Comparison of ENCODE assay signal across 11 cellular contexts in the genomic region with DNA sequence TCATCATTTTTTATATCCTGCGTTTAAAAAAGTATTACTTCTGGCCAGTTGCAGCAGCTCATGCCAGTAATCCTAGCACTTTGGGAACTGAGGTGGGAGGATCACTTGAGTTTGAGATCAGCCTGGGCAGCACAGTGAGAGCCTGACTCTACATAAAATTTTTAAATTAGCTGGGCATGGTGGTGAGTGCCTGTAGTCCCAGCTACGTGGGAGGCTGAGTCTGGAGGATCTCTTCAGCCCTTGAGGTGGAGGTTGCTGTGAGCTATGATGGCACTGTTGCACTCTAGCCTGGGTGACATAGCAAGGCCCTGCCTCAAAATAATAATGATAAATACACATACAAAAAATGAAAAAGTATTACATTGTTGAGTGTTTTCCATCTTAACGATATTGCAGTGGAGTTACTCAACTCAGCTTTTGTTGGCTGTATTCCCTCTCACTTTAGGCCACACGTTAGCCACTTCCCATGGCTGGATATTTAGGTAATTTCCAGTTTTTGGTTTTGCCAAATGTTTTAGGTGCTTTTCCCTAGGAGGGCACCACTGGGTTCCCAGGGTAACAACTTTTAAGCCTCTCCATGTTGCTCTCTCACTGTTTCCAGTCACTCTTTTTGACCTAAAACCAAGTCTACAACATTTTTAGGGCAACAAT. TPM values are rescaled to one million over a fixed set of nuclear protein-coding genes. Genes with fewer than 3 reads are reported as not detected.
A peak's percentile ranks its signal among the peaks of the same experiment; 100 is the strongest.
DNase-seq lines count a peak whose midpoint lies in the region; ATAC-seq and TF ChIP-seq lines count a peak whose summit lies in the region.
"Had no signal": no experiment of that assay in that cellular context is flagged by ENCODE, and none has a peak within 500 bp of the region (broad histone marks: within the 10 kb centered on the region; RNA-seq: fewer than 3 reads in every experiment).

No MANE protein-coding gene starts in this region.

- intact Hi-C loops in heart right ventricle (cut with DNase I): no loop called here
- intact Hi-C loops in Right ventricle myocardium inferior (cut with DNase I): loop anchor here (5.0 kb wide), 1 partner anchor 56 kb away; no protein-coding TSS in a partner anchor
- intact Hi-C loops in upper lobe of right lung (cut with DNase I): no loop called here

- H3K9me3 Mint-ChIP-seq in T-helper 2 cell treated with Interferon-gamma antibody and Interleukin-4, amounts not matched to agents 5 μg/mL and 100 μg/mL, for 36 hours: no peaks in the 10 kb centered on the region
- H3K9me3 Mint-ChIP-seq: activated naive CD4-positive, alpha-beta T cell treated with anti-CD3 and anti-CD28 coated beads, Interleukin-2, amount 50 U/mL, for 24 hours; naive thymus-derived CD8-positive, alpha-beta T cell had no signal

- TF ChIP-seq CTCF in heart right ventricle (IDR thresholded peaks at IDR 0.05) (no peak), upper lobe of right lung (IDR thresholded peaks at IDR 0.05) (no peak)

- H3K27ac ChIP-seq in heart right ventricle (peak overlapping the region; percentile 41 to 94 (median 84)), duodenal mucosa (ENCODE audit: low read depth, low read length) (peak overlapping the region; percentile 69), muscle layer of duodenum (ENCODE audit: low read length) (peak overlapping the region; percentile 82), upper lobe of right lung (peak overlapping the region; percentile 86)

- no peak overlapping the region for H3K9ac ChIP-seq in duodenal mucosa (ENCODE audit: low read depth in 1 of 2, low read length in 2 of 2)

- H3K4me3 ChIP-seq in heart right ventricle (no peak overlapping the region), duodenal mucosa (ENCODE audit: low read depth in 1 of 2, low read length in 2 of 2) (no peak overlapping the region), muscle layer of duodenum (ENCODE audit: low read depth in 1 of 2, low read length in 2 of 2) (no peak overlapping the region), upper lobe of right lung (no peak overlapping the region)

- peaks cover 4% of the 10 kb centered on the region for H3K4me1 Mint-ChIP-seq in T-helper 2 cell treated with Interferon-gamma antibody and Interleukin-4, amounts not matched to agents 5 μg/mL and 100 μg/mL, for 36 hours (ENCODE audit: low read depth)

- no peak overlapping the region for H3K27ac Mint-ChIP-seq in T-helper 2 cell treated with Interferon-gamma antibody and Interleukin-4, amounts not matched to agents 5 μg/mL and 100 μg/mL, for 36 hours
- H3K27ac Mint-ChIP-seq: activated naive CD4-positive, alpha-beta T cell treated with anti-CD3 and anti-CD28 coated beads, Interleukin-2, amount 50 U/mL, for 24 hours had no signal

- ATAC-seq in heart right ventricle: no peak
- ATAC-seq in Right ventricle myocardium inferior: no peak
- ATAC-seq in upper lobe of right lung: no peak
- ATAC-seq: activated CD4-positive, CD25-positive, alpha-beta regulatory T cell treated with anti-CD3 and anti-CD28 coated beads, Interleukin-2, amount 50 U/mL, for 24 hours; naive thymus-derived CD8-positive, alpha-beta T cell had no signal

- H3K9me3 ChIP-seq in heart right ventricle (no peaks in the 10 kb centered on the region), duodenal mucosa (ENCODE audit: control insufficient read depth in 1 of 2, low read length in 2 of 2) (no peaks in the 10 kb centered on the region), muscle layer of duodenum (ENCODE audit: control insufficient read depth in 1 of 2, low read length in 2 of 2) (no peaks in the 10 kb centered on the region), upper lobe of right lung (no peaks in the 10 kb centered on the region)

- DNase-seq in heart right ventricle: no peak
- no peak for DNase-seq in Right ventricle myocardium inferior (ENCODE audit: missing footprints)
- no peak for DNase-seq in upper lobe of right lung
- no peak for DNase-seq in T-helper 2 cell treated with Interferon-gamma antibody and Interleukin-4, amounts not matched to agents 5 μg/mL and 100 μg/mL, for 36 hours (ENCODE audit: low spot score)
- no peak for DNase-seq in AG08396 (ENCODE audit: low spot score)
- no peak for DNase-seq in DMS 273 (lab: John Stamatoyannopoulos, UW; ENCODE audit: unreplicated experiment)

- no peaks in the 10 kb centered on the region for H3K27me3 Mint-ChIP-seq in T-helper 2 cell treated with Interferon-gamma antibody and Interleukin-4, amounts not matched to agents 5 μg/mL and 100 μg/mL, for 36 hours (ENCODE audit: low read depth)
- H3K27me3 Mint-ChIP-seq: activated naive CD4-positive, alpha-beta T cell treated with anti-CD3 and anti-CD28 coated beads, Interleukin-2, amount 50 U/mL, for 24 hours had no signal

- no peaks in the 10 kb centered on the region for H3K36me3 Mint-ChIP-seq in T-helper 2 cell treated with Interferon-gamma antibody and Interleukin-4, amounts not matched to agents 5 μg/mL and 100 μg/mL, for 36 hours (ENCODE audit: low read depth)
- H3K36me3 Mint-ChIP-seq: activated naive CD4-positive, alpha-beta T cell treated with anti-CD3 and anti-CD28 coated beads, Interleukin-2, amount 50 U/mL, for 24 hours; naive thymus-derived CD8-positive, alpha-beta T cell had no signal

- H3K36me3 ChIP-seq in heart right ventricle (peaks cover 0 to 4% (median 0%) of the 10 kb centered on the region in 9 donors), duodenal mucosa (ENCODE audit: control insufficient read depth in 1 of 2, insufficient read depth in 2 of 2, low read length in 2 of 2) (no peaks in the 10 kb centered on the region), muscle layer of duodenum (ENCODE audit: control insufficient read depth in 1 of 2, insufficient read depth in 2 of 2, low read length in 2 of 2) (no peaks in the 10 kb centered on the region), upper lobe of right lung (no peaks in the 10 kb centered on the region)

- H3K4me3 Mint-ChIP-seq in T-helper 2 cell treated with Interferon-gamma antibody and Interleukin-4, amounts not matched to agents 5 μg/mL and 100 μg/mL, for 36 hours: no peak overlapping the region
- H3K4me3 Mint-ChIP-seq: naive thymus-derived CD8-positive, alpha-beta T cell had no signal

- H3K4me1 ChIP-seq in heart right ventricle: peaks cover 9 to 80% (median 42%) of the 10 kb centered on the region in 9 donors
- H3K4me1 ChIP-seq in duodenal mucosa (ENCODE audit: control insufficient read depth in 1 of 2, insufficient read depth in 2 of 2, low read length in 2 of 2): peaks cover 43 to 57% of the 10 kb centered on the region in 2 donors
- H3K4me1 ChIP-seq in muscle layer of duodenum (ENCODE audit: control insufficient read depth in 1 of 2, insufficient read depth in 2 of 2, low read length in 2 of 2): peaks cover 5 to 11% of the 10 kb centered on the region in 2 donors
- peaks cover 35% of the 10 kb centered on the region for H3K4me1 ChIP-seq in upper lobe of right lung

- no peaks in the 10 kb centered on the region for H3K27me3 ChIP-seq in heart right ventricle
- no peaks in the 10 kb centered on the region for H3K27me3 ChIP-seq in duodenal mucosa (ENCODE audit: control insufficient read depth in 1 of 2, insufficient read depth in 2 of 2, low read length in 2 of 2)
- no peaks in the 10 kb centered on the region for H3K27me3 ChIP-seq in muscle layer of duodenum (ENCODE audit: low read depth, low read length)
- no peaks in the 10 kb centered on the region for H3K27me3 ChIP-seq in upper lobe of right lung

- WGBS in heart right ventricle, 2 donors: 64 to 66% methylated on average over 4 of the region's 4 CpGs

RNA-seq across cellular contexts. Expression of a gene that starts 20.6 kb away (rescaled TPM):
- 10 to 100 TPM; 13.9 to 26.6 (median 18.0) TPM for total RNA-seq in heart right ventricle
- 10 to 100 TPM in 1 of 2 donors, 1 to 10 TPM in 1; 5.7 to 19.2 TPM for polyA plus RNA-seq in heart right ventricle
- total RNA-seq in Right ventricle myocardium inferior: 14.7 TPM
- total RNA-seq in upper lobe of right lung: 33.4 TPM
